Comparison of ENCODE assay signal across 2 cellular contexts in the genomic region with DNA sequence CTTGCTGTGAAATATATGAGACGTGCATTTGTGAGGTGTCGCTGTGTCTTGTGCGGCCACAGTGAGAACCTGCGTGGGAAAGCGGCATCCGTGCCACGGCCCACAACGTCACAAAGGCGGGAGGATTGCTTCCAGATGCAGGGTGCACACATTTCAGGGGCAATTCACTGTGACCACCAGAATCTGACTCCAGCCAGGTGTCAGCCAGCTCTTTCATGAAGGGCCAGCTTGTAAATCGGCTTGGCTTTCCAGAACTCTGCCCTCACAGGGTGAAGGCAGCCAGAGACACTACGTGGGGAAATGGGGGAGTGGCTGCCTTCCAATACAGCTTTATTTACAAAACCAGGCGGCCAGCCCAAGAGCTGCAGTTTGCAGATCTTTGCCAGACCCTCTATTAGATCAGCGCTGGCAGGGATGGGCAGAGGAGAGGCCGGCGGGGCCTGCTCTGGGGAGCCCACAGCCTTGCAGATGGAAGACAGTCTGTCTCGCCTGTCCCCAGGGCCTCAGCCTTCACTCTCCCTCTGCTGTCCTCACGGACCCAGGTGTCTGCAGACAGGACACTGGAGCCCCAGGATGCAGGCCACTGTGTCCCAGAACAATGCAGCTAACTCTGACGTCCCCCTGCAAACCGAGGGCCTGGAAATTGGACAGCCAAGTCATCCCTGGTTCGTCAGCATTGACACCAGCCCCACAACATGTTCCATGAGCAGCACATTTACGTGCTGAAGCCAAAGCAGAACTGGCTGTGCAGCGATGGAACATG.
TF ChIP-seq lines count a peak whose summit lies in the region.

No MANE protein-coding gene starts in this region.

TF ChIP-seq in H1, 55 proteins besides CTCF, POLR2A, EP300 and RAD21:
- TF ChIP-seq BCL11A (IDR thresholded peaks at IDR 0.05; ENCODE audit: low read depth in 2 of 2, low read length in 2 of 2) (no peak), SAP30 (IDR thresholded peaks at IDR 0.05; ENCODE audit: insufficient read depth, insufficient replicate concordance, low read length) (no peak), TAF7 (optimal IDR thresholded peaks at IDR 0.05; ENCODE audit: borderline replicate concordance, low read depth, low read length) (no peak), SRF (IDR thresholded peaks at IDR 0.05; ENCODE audit: low read depth, low read length) (no peak), TBP (IDR thresholded peaks at IDR 0.05; ENCODE audit: low read depth, low read length) (no peak), RBBP5 (IDR thresholded peaks at IDR 0.05; ENCODE audit: borderline replicate concordance, low read depth, low read length) (no peak)

TF ChIP-seq in HepG2, 621 proteins besides CTCF, POLR2A, EP300 and RAD21:
- TF ChIP-seq ZNF333 (CRISPR knock-in tag; IDR thresholded peaks at IDR 0.05; ENCODE audit: borderline replicate concordance), result 0 out of 2 replicates have a peak, but pooled peaks have one; percentile 57
- TF ChIP-seq ZBTB21 (CRISPR knock-in tag; IDR thresholded peaks at IDR 0.05), result no peak
- TF ChIP-seq ZNF292 (CRISPR knock-in tag; IDR thresholded peaks at IDR 0.05; ENCODE audit: borderline replicate concordance, low read depth), result peak; percentile 58; the same call in 1 of the 2 replicates
- TF ChIP-seq ZBTB38 (CRISPR knock-in tag; IDR thresholded peaks at IDR 0.05), result peak; percentile 90
- TF ChIP-seq MED8 (CRISPR knock-in tag; IDR thresholded peaks at IDR 0.05; ENCODE audit: insufficient replicate concordance), result no peak
- no peak for TF ChIP-seq ZBTB40 (IDR thresholded peaks at IDR 0.05)
- peak; percentile 95; the same call in 1 of the 2 replicates for TF ChIP-seq ZBTB40 (CRISPR knock-in tag; IDR thresholded peaks at IDR 0.05)
- TF ChIP-seq ZFX (CRISPR knock-in tag; IDR thresholded peaks at IDR 0.05; ENCODE audit: low read depth), result 0 out of 2 replicates have a peak, but pooled peaks have one; percentile 20
- TF ChIP-seq HDAC1 (CRISPR knock-in tag; IDR thresholded peaks at IDR 0.05), result 0 out of 2 replicates have a peak, but pooled peaks have one; percentile 11
- TF ChIP-seq GABPB1 (CRISPR knock-in tag; IDR thresholded peaks at IDR 0.05), result 0 out of 2 replicates have a peak, but pooled peaks have one; percentile 17
- 0 out of 2 replicates have a peak, but pooled peaks have one; percentile 48 for TF ChIP-seq ZNF432 (CRISPR knock-in tag; IDR thresholded peaks at IDR 0.05; ENCODE audit: borderline replicate concordance)
- TF ChIP-seq FOXA1 (IDR thresholded peaks at IDR 0.05), result no peak
- peak; percentile 41; the same call in 1 of the 2 replicates for TF ChIP-seq FOXA1 (CRISPR knock-in tag; IDR thresholded peaks at IDR 0.05)
- peak; percentile 52 for TF ChIP-seq PHF21A (CRISPR knock-in tag; IDR thresholded peaks at IDR 0.05)
- TF ChIP-seq ZNF281 (CRISPR knock-in tag; IDR thresholded peaks at IDR 0.05; ENCODE audit: borderline replicate concordance), result no peak
- peak; percentile 83 for TF ChIP-seq ZNF687 (CRISPR knock-in tag; IDR thresholded peaks at IDR 0.05)
- TF ChIP-seq FOXP1 (IDR thresholded peaks at IDR 0.05), result no peak
- TF ChIP-seq FOXP1 (CRISPR knock-in tag; IDR thresholded peaks at IDR 0.05), result no peak
- TF ChIP-seq SALL1 (CRISPR knock-in tag; IDR thresholded peaks at IDR 0.05), result peak; percentile 27; the same call in 1 of the 2 replicates
